14 cellular contexts compared by ENCODE assay signal in genomic region chr14:32491413-32492016, GRCh38.
"Had no signal": no experiment of that assay in that cellular context is flagged by ENCODE, and none has a peak within 500 bp of the region (broad histone marks: within the 10 kb centered on the region; RNA-seq: fewer than 3 reads in every experiment).

No MANE protein-coding gene starts in this region.

- H3K36me3 ChIP-seq: esophagus squamous epithelium, left lung, pancreas had no signal

- H3K4me3 ChIP-seq: body of pancreas, esophagus squamous epithelium, left lung, pancreas had no signal

- DNase-seq: activated CD4-positive, CD25-positive, alpha-beta regulatory T cell; activated effector memory CD4-positive, alpha-beta T cell treated with Interleukin-2 at 50 U/mL for 16 hours; activated T-cell treated with anti-CD3 and anti-CD28 coated beads, Interleukin-2, amount 50 U/mL, for 1 hour; body of pancreas; esophagus squamous epithelium; foreskin fibroblast; islet precursor cell; left lung; pancreas; retina; small intestine; T-helper 17 cell; trophoblast cell had no signal

- H3K27me3 ChIP-seq: body of pancreas, esophagus squamous epithelium, left lung, pancreas had no signal

- ATAC-seq: body of pancreas, left lung, pancreas, T-helper 17 cell had no signal

- H3K4me1 ChIP-seq: body of pancreas, left lung, pancreas had no signal

- FAIRE-seq: endometrium, pancreas, small intestine had no signal

- H3K27ac ChIP-seq: body of pancreas, esophagus squamous epithelium, left lung, pancreas had no signal

- H3K9me3 ChIP-seq: body of pancreas, esophagus squamous epithelium, left lung, pancreas had no signal
